14 cellular contexts compared by ENCODE assay signal in genomic region chrX:18415386-18415785, GRCh38.
"Had no signal": no experiment of that assay in that cellular context is flagged by ENCODE, and none has a peak within 500 bp of the region (broad histone marks: within the 10 kb centered on the region; RNA-seq: fewer than 3 reads in every experiment).

No MANE protein-coding gene starts in this region.

- H3K36me3 ChIP-seq: breast epithelium, pancreas had no signal

- H3K36me3 Mint-ChIP-seq: activated naive CD4-positive, alpha-beta T cell treated with anti-CD3 and anti-CD28 coated beads, Interleukin-2, amount 50 U/mL, for 72 hours; stimulated activated effector memory CD8-positive, alpha-beta T cell treated with anti-CD3 and anti-CD28 coated beads, Interleukin-12 subunit alpha, Interleukin-12 subunit beta, amount 100 ng/mL, for 72 hours; WTC11 had no signal

- H3K4me1 Mint-ChIP-seq: stimulated activated effector memory CD8-positive, alpha-beta T cell treated with anti-CD3 and anti-CD28 coated beads, Interleukin-12 subunit alpha, Interleukin-12 subunit beta, amount 100 ng/mL, for 72 hours; WTC11 had no signal

- H3K4me1 ChIP-seq: breast epithelium, pancreas had no signal

- H3K9me3 Mint-ChIP-seq: activated CD8-positive, alpha-beta T cell treated with anti-CD3 and anti-CD28 coated beads for 36 hours; activated naive CD4-positive, alpha-beta T cell treated with anti-CD3 and anti-CD28 coated beads, Interleukin-2, amount 50 U/mL, for 72 hours; dendritic cell treated with granulocyte-macrophage colony-stimulating factor and Interleukin-4, amounts not matched to agents 40 ng/mL and 50 ng/mL, for 4 days; stimulated activated effector memory CD8-positive, alpha-beta T cell treated with anti-CD3 and anti-CD28 coated beads, Interleukin-12 subunit alpha, Interleukin-12 subunit beta, amount 100 ng/mL, for 72 hours; WTC11 had no signal

- H3K27ac Mint-ChIP-seq: activated CD8-positive, alpha-beta T cell treated with anti-CD3 and anti-CD28 coated beads for 36 hours; activated naive CD4-positive, alpha-beta T cell treated with anti-CD3 and anti-CD28 coated beads, Interleukin-2, amount 50 U/mL, for 72 hours; dendritic cell treated with granulocyte-macrophage colony-stimulating factor and Interleukin-4, amounts not matched to agents 40 ng/mL and 50 ng/mL, for 4 days; stimulated activated effector memory CD8-positive, alpha-beta T cell treated with anti-CD3 and anti-CD28 coated beads, Interleukin-12 subunit alpha, Interleukin-12 subunit beta, amount 100 ng/mL, for 72 hours; WTC11 had no signal

- H3K27me3 ChIP-seq: pancreas had no signal

- DNase-seq: activated CD4-positive, alpha-beta T cell treated with anti-CD3 and anti-CD28 coated beads for 4 hours; activated CD8-positive, alpha-beta T cell treated with anti-CD3 and anti-CD28 coated beads for 36 hours; activated effector memory CD4-positive, alpha-beta T cell treated with anti-CD3 and anti-CD28 coated beads, Interleukin-2, amount 50 U/mL, for 16 hours; activated T-cell treated with anti-CD3 and anti-CD28 coated beads, Interleukin-2, amount 50 U/mL, for 48 hours; cerebellar nuclear complex; midbrain; pancreas; T-helper 2 cell had no signal

- ATAC-seq: activated CD8-positive, alpha-beta T cell treated with anti-CD3 and anti-CD28 coated beads for 36 hours; activated naive CD4-positive, alpha-beta T cell treated with anti-CD3 and anti-CD28 coated beads, Interleukin-2, amount 50 U/mL, for 72 hours; pancreas; stimulated activated effector memory CD8-positive, alpha-beta T cell treated with anti-CD3 and anti-CD28 coated beads, Interleukin-12 subunit alpha, Interleukin-12 subunit beta, amount 100 ng/mL, for 72 hours; WTC11 had no signal

- H3K4me3 ChIP-seq: breast epithelium, lung, pancreas had no signal

- H3K9me3 ChIP-seq: breast epithelium, pancreas had no signal

- H3K4me3 Mint-ChIP-seq: activated CD8-positive, alpha-beta T cell treated with anti-CD3 and anti-CD28 coated beads for 36 hours; dendritic cell treated with granulocyte-macrophage colony-stimulating factor and Interleukin-4, amounts not matched to agents 40 ng/mL and 50 ng/mL, for 4 days; stimulated activated effector memory CD8-positive, alpha-beta T cell treated with anti-CD3 and anti-CD28 coated beads, Interleukin-12 subunit alpha, Interleukin-12 subunit beta, amount 100 ng/mL, for 72 hours; WTC11 had no signal

- H3K27ac ChIP-seq: breast epithelium, pancreas had no signal

- H3K27me3 Mint-ChIP-seq: activated CD8-positive, alpha-beta T cell treated with anti-CD3 and anti-CD28 coated beads for 36 hours; dendritic cell treated with granulocyte-macrophage colony-stimulating factor and Interleukin-4, amounts not matched to agents 40 ng/mL and 50 ng/mL, for 4 days had no signal
